In genomic region chr5:18761801-18762200, GRCh38 we compare ENCODE assay signal across 12 cellular contexts.
A peak's percentile ranks its signal among the peaks of the same experiment; 100 is the strongest.
DNase-seq lines count a peak whose midpoint lies in the region; ATAC-seq lines count a peak whose summit lies in the region.
"Had no signal": no experiment of that assay in that cellular context is flagged by ENCODE, and none has a peak within 500 bp of the region (broad histone marks: within the 10 kb centered on the region; RNA-seq: fewer than 3 reads in every experiment).

No MANE protein-coding gene starts in this region.

- H3K4me1 Mint-ChIP-seq in activated T-helper 17 cell treated with anti-CD3 and anti-CD28 coated beads, Interleukin-2, amount 50 U/mL, for 72 hours = peaks cover 6% of the 10 kb centered on the region

- DNase-seq in medulla oblongata (ENCODE audit: extremely low spot score) = no peak
- no peak for DNase-seq in islet precursor cell
- no peak for DNase-seq in ecto neural progenitor cell (ENCODE audit: low spot score)
- no peak for DNase-seq in COLO668 (lab: John Stamatoyannopoulos, UW; ENCODE audit: unreplicated experiment)
- DNase-seq: DMS 273 treated with DMSO at 0.1 percent for 48 hours; HFFc6; NCI-H2227 treated with DMSO at 0.1 percent for 48 hours; stimulated activated CD8-positive, alpha-beta memory T cell treated with anti-CD3 and anti-CD28 coated beads, Interleukin-4, amount 100 ng/mL, for 48 hours had no signal

- peak overlapping the region; percentile 8 for H3K4me3 Mint-ChIP-seq in activated T-helper 17 cell treated with anti-CD3 and anti-CD28 coated beads, Interleukin-2, amount 50 U/mL, for 72 hours
- H3K4me3 Mint-ChIP-seq: HFFc6 had no signal

- H3K27ac Mint-ChIP-seq in activated T-helper 17 cell treated with anti-CD3 and anti-CD28 coated beads, Interleukin-2, amount 50 U/mL, for 72 hours = no peak overlapping the region
- H3K27ac Mint-ChIP-seq: HFFc6 had no signal

- no peaks in the 10 kb centered on the region for H3K9me3 Mint-ChIP-seq in activated T-helper 17 cell treated with anti-CD3 and anti-CD28 coated beads, Interleukin-2, amount 50 U/mL, for 72 hours

- ATAC-seq in GM18499 (IDR thresholded peaks at IDR 0.05; ENCODE audit: insufficient read depth, unreplicated experiment) = peak; percentile 83
- ATAC-seq in GM21423 (IDR thresholded peaks at IDR 0.05; ENCODE audit: unreplicated experiment) = peak; percentile 63
- peak; percentile 69 for ATAC-seq in HG03280 (IDR thresholded peaks at IDR 0.05; ENCODE audit: unreplicated experiment)
- ATAC-seq in activated T-helper 17 cell treated with anti-CD3 and anti-CD28 coated beads, Interleukin-2, amount 50 U/mL, for 72 hours (replicated peaks) = peak; percentile 92

- H3K27me3 Mint-ChIP-seq in activated T-helper 17 cell treated with anti-CD3 and anti-CD28 coated beads, Interleukin-2, amount 50 U/mL, for 72 hours = no peaks in the 10 kb centered on the region

- H3K36me3 Mint-ChIP-seq in activated T-helper 17 cell treated with anti-CD3 and anti-CD28 coated beads, Interleukin-2, amount 50 U/mL, for 72 hours (ENCODE audit: low read depth) = no peaks in the 10 kb centered on the region
